Comparison of ENCODE assay signal across 23 cellular contexts in genomic region chr9:10108815-10109214, GRCh38.
DNase-seq lines count a peak whose midpoint lies in the region; ATAC-seq lines count a peak whose summit lies in the region.
"Had no signal": no experiment of that assay in that cellular context is flagged by ENCODE, and none has a peak within 500 bp of the region (broad histone marks: within the 10 kb centered on the region; RNA-seq: fewer than 3 reads in every experiment).

No MANE protein-coding gene starts in this region.

- ATAC-seq in Right ventricle myocardium superior (ENCODE audit: poor library complexity) (peak; percentile 87), left cardiac atrium (peak; percentile 53 to 74), right cardiac atrium (peak; percentile 57 to 79)
- ATAC-seq: A549, GM12878, GM23338, HCT116 had no signal

- intact Hi-C loops in Right ventricle myocardium superior (cut with DNase I) (no loop called here), cardiac septum (cut with DNase I) (no loop called here), left cardiac atrium (cut with DNase I) (no loop called here), right cardiac atrium (cut with DNase I) (no loop called here)

- no peak overlapping the region for H3K4me3 ChIP-seq in right cardiac atrium (ENCODE audit: low read length)
- H3K4me3 ChIP-seq: A549; BLaER1 treated with 17β-estradiol and CSF1 and Interleukin-3, amounts not matched to agents 10 nM and 100 nM; GM12878; GM23338 had no signal

- no peak overlapping the region for H3K27ac ChIP-seq in right cardiac atrium (ENCODE audit: low read length)
- H3K27ac ChIP-seq: A549; BLaER1 treated with 17β-estradiol and CSF1 and Interleukin-3, amounts not matched to agents 10 nM and 100 nM had no signal

- DNase-seq in Right ventricle myocardium superior: no peak
- DNase-seq in cardiac septum (ENCODE audit: low spot score): no peak
- DNase-seq in left cardiac atrium: no peak
- DNase-seq in right cardiac atrium: no peak
- no peak for DNase-seq in OCI-M1 (lab: John Stamatoyannopoulos, UW)
- no peak for DNase-seq in stimulated activated naive CD4-positive, alpha-beta T cell treated with Interleukin-2 at 50 U/mL for 16 hours (lab: John Stamatoyannopoulos, UW)
- no peak for DNase-seq in NCI-H146 treated with DMSO at 0.1 percent for 48 hours (lab: John Stamatoyannopoulos, UW; ENCODE audit: unreplicated experiment)
- DNase-seq: 8988T; ACHN; AML-193; BE2C; CD4-positive, alpha-beta T cell; CD8-positive, alpha-beta memory T cell; DMS 273 treated with DMSO at 0.1 percent for 48 hours; DMS79; EL; GDM1; H9 had no signal

- no peaks in the 10 kb centered on the region for H3K27me3 ChIP-seq in right cardiac atrium (ENCODE audit: control insufficient read depth, insufficient read depth)
- H3K27me3 ChIP-seq: BE2C; BLaER1 treated with 17β-estradiol and CSF1 and Interleukin-3, amounts not matched to agents 10 nM and 100 nM had no signal

- WGBS in right cardiac atrium: 41% methylated on average over 3 of the region's 3 CpGs

- H3K4me1 ChIP-seq in right cardiac atrium (ENCODE audit: control insufficient read depth, insufficient read depth, low read length): no peaks in the 10 kb centered on the region
- H3K4me1 ChIP-seq: A549; BE2C; BLaER1 treated with 17β-estradiol and CSF1 and Interleukin-3, amounts not matched to agents 10 nM and 100 nM had no signal

- no peaks in the 10 kb centered on the region for H3K9me3 ChIP-seq in right cardiac atrium (ENCODE audit: control insufficient read depth, low read length)
- H3K9me3 ChIP-seq: A549; BE2C; BLaER1 treated with 17β-estradiol and CSF1 and Interleukin-3, amounts not matched to agents 10 nM and 100 nM had no signal
